Comparison of ENCODE assay signal across 15 cellular contexts in the genomic region with DNA sequence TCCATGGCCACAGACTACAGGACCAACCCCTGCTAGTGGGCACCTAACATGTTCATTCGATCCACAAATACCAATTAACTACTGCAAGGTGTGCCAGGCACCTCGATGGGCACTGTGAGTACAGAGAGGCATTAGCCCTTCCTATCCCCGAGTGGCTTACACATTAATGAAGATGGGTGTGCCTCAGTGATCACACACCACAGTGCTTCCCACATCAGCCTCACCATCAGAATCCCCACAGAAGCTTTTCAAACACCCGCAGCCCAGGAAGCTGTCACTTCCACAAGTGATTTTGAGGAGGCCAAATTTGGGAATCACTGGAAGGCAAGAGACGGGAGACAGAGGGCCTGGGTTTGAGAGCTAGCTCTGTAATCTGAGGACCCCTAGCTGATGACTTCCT. TPM values are rescaled to one million over a fixed set of nuclear protein-coding genes. Genes with fewer than 3 reads are reported as not detected.
DNase-seq lines count a peak whose midpoint lies in the region; ATAC-seq lines count a peak whose summit lies in the region.
"Had no signal": no experiment of that assay in that cellular context is flagged by ENCODE, and none has a peak within 500 bp of the region (broad histone marks: within the 10 kb centered on the region; RNA-seq: fewer than 3 reads in every experiment).

No MANE protein-coding gene starts in this region.

- intact Hi-C loops in activated CD4-positive, alpha-beta T cell treated with anti-CD3 and anti-CD28 coated beads for 36 hours (cut with DNase I, micrococcal nuclease) = no loop called here

- H3K27ac ChIP-seq in epithelial cell of prostate = peak overlapping the region; percentile 11
- H3K27ac ChIP-seq: 22Rv1, foreskin keratinocyte, thoracic aorta had no signal

- DNase-seq in activated CD4-positive, alpha-beta T cell treated with anti-CD3 and anti-CD28 coated beads for 36 hours = no peak
- no peak for DNase-seq in activated CD4-positive, alpha-beta T cell treated with anti-CD3 and anti-CD28 coated beads, Interleukin-2, amount 10 ng/mL, durations not matched to agents 7 days and 5 days
- DNase-seq in T-cell (no peak), epithelial cell of prostate (ENCODE audit: low read depth, low spot score) (no peak), renal cortical epithelial cell (ENCODE audit: low read depth) (peak; percentile 49), NCI-H2171 (lab: John Stamatoyannopoulos, UW) (no peak), NCI-H446 treated with DMSO at 0.1 percent for 48 hours (lab: John Stamatoyannopoulos, UW) (no peak), UCSD-AML1 (lab: John Stamatoyannopoulos, UW; ENCODE audit: unreplicated experiment) (no peak)
- DNase-seq: cerebellar nuclear complex, foreskin keratinocyte, NCI-H187, NCI-H524 treated with DMSO at 0.1 percent for 48 hours had no signal

- H3K27ac Mint-ChIP-seq in activated CD4-positive, alpha-beta T cell treated with anti-CD3 and anti-CD28 coated beads for 36 hours = peak overlapping the region; percentile 47
- no peak overlapping the region for H3K27ac Mint-ChIP-seq in activated CD4-positive, alpha-beta T cell treated with anti-CD3 and anti-CD28 coated beads, Interleukin-2, amount 10 ng/mL, durations not matched to agents 7 days and 5 days
- peak overlapping the region; percentile 67 to 87 for H3K27ac Mint-ChIP-seq in T-cell

- no peaks in the 10 kb centered on the region for H3K9me3 Mint-ChIP-seq in activated CD4-positive, alpha-beta T cell treated with anti-CD3 and anti-CD28 coated beads for 36 hours (ENCODE audit: low read depth)
- H3K9me3 Mint-ChIP-seq in activated CD4-positive, alpha-beta T cell treated with anti-CD3 and anti-CD28 coated beads, Interleukin-2, amount 10 ng/mL, durations not matched to agents 7 days and 5 days = no peaks in the 10 kb centered on the region
- H3K9me3 Mint-ChIP-seq in T-cell = no peaks in the 10 kb centered on the region
- H3K9me3 Mint-ChIP-seq: neural crest cell had no signal

- peaks cover 89% of the 10 kb centered on the region for H3K4me1 Mint-ChIP-seq in activated CD4-positive, alpha-beta T cell treated with anti-CD3 and anti-CD28 coated beads for 36 hours
- H3K4me1 Mint-ChIP-seq in activated CD4-positive, alpha-beta T cell treated with anti-CD3 and anti-CD28 coated beads, Interleukin-2, amount 10 ng/mL, durations not matched to agents 7 days and 5 days = peaks cover 78% of the 10 kb centered on the region
- H3K4me1 Mint-ChIP-seq in T-cell = peaks cover 85 to 92% (median 89%) of the 10 kb centered on the region in 3 donors

- POLR2A ChIA-PET in activated CD4-positive, alpha-beta T cell treated with anti-CD3 and anti-CD28 coated beads for 36 hours (lab: Charles Lee) = no interaction called here
- POLR2A ChIA-PET in activated CD4-positive, alpha-beta T cell treated with anti-CD3 and anti-CD28 coated beads, Interleukin-2, amount 10 ng/mL, durations not matched to agents 7 days and 5 days (lab: Charles Lee) = interaction anchor here (0.6 kb wide), 1 partner anchor 11 kb away, joined by 3 read pairs; no protein-coding TSS in a partner anchor
- POLR2A ChIA-PET in T-cell (lab: Charles Lee) = interaction anchor here (0.6 to 1.4 kb wide), 5 partner anchors 13 to 93 kb away, joined by 3 to 5 read pairs (median 4); no protein-coding TSS in a partner anchor

- no peak overlapping the region for H3K4me3 Mint-ChIP-seq in activated CD4-positive, alpha-beta T cell treated with anti-CD3 and anti-CD28 coated beads for 36 hours
- H3K4me3 Mint-ChIP-seq in activated CD4-positive, alpha-beta T cell treated with anti-CD3 and anti-CD28 coated beads, Interleukin-2, amount 10 ng/mL, durations not matched to agents 7 days and 5 days = no peak overlapping the region
- H3K4me3 Mint-ChIP-seq in T-cell = peak overlapping the region in 1 of 3 donors; percentile 33
- H3K4me3 Mint-ChIP-seq: neural crest cell had no signal

- no peaks in the 10 kb centered on the region for H3K27me3 Mint-ChIP-seq in activated CD4-positive, alpha-beta T cell treated with anti-CD3 and anti-CD28 coated beads for 36 hours
- H3K27me3 Mint-ChIP-seq in activated CD4-positive, alpha-beta T cell treated with anti-CD3 and anti-CD28 coated beads, Interleukin-2, amount 10 ng/mL, durations not matched to agents 7 days and 5 days = no peaks in the 10 kb centered on the region
- no peaks in the 10 kb centered on the region for H3K27me3 Mint-ChIP-seq in T-cell

- no peak for ATAC-seq in activated CD4-positive, alpha-beta T cell treated with anti-CD3 and anti-CD28 coated beads for 36 hours
- ATAC-seq in T-cell (replicated peaks in 1 of 4) = peak in 1 of 4 experiments; percentile 12
- ATAC-seq: foreskin keratinocyte had no signal

- CTCF ChIA-PET in activated CD4-positive, alpha-beta T cell treated with anti-CD3 and anti-CD28 coated beads for 36 hours (lab: Charles Lee) = interaction anchor here (1.1 to 1.9 kb wide), 3 partner anchors 8 to 177 kb away, joined by 3 to 13 read pairs (median 3); no protein-coding TSS in a partner anchor
- CTCF ChIA-PET in activated CD4-positive, alpha-beta T cell treated with anti-CD3 and anti-CD28 coated beads, Interleukin-2, amount 10 ng/mL, durations not matched to agents 7 days and 5 days (lab: Charles Lee) = interaction anchor here (0.6 to 1.4 kb wide), 5 partner anchors 13 to 582 kb away, joined by 3 to 4 read pairs (median 3); no protein-coding TSS in a partner anchor
- CTCF ChIA-PET in T-cell (lab: Charles Lee) = interaction anchor here (0.6 to 1.3 kb wide), 4 partner anchors 13 to 175 kb away, joined by 3 to 4 read pairs (median 3); no protein-coding TSS in a partner anchor

- peaks cover 36% of the 10 kb centered on the region for H3K36me3 Mint-ChIP-seq in activated CD4-positive, alpha-beta T cell treated with anti-CD3 and anti-CD28 coated beads for 36 hours (ENCODE audit: low read depth)
- peaks cover 46% of the 10 kb centered on the region for H3K36me3 Mint-ChIP-seq in activated CD4-positive, alpha-beta T cell treated with anti-CD3 and anti-CD28 coated beads, Interleukin-2, amount 10 ng/mL, durations not matched to agents 7 days and 5 days (ENCODE audit: low read depth)
- H3K36me3 Mint-ChIP-seq in T-cell = peaks cover 43% of the 10 kb centered on the region

RNA-seq across cellular contexts. Expression of gene EZR, which starts 23.7 kb away (rescaled TPM):
- total RNA-seq in activated CD4-positive, alpha-beta T cell treated with anti-CD3 and anti-CD28 coated beads for 36 hours = 100 to 1,000 TPM; 197 to 203 TPM
- total RNA-seq in activated CD4-positive, alpha-beta T cell treated with anti-CD3 and anti-CD28 coated beads, Interleukin-2, amount 10 ng/mL, durations not matched to agents 7 days and 5 days = 100 to 1,000 TPM; 201 to 210 TPM
- total RNA-seq in T-cell = 100 to 1,000 TPM; 176 to 286 (median 272) TPM
- total RNA-seq in renal cortical epithelial cell = 307 and 456 TPM in 2 replicates
